ENCODE assay signal across 8 cellular contexts in the genomic region with DNA sequence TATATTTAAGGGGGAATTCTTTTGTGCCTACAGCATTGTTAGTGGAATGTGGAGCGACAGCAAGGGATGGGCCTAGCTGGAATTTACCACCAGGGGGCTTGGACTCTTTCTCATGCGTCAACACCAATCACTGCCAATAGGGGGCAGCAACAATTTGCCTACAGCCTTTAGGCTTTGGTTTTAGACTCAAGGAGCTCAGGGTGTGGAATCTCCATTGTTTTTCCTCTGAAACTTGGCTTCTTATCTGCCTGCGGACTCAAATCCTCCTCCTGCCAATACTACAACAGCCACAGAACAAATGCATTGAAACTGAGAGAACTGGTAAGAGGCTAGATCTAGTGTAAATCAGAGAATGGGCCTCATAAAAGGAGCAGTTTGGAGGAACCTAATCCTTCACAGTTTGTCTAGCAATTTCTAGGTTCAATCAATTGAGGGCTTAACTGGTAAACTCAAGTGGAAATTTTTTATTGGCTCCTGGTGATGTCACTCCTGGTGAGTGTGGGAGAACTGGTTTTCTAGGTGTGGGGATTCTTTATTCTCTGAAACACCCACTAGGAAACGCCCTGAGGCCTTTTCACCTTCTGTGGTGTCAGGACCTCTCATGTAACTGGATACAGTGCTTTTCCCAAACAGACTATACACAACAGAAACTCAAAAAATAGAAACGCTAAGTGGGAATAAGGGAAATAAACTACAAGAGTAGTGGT. TPM values are rescaled to one million over a fixed set of nuclear protein-coding genes. Genes with fewer than 3 reads are reported as not detected.
DNase-seq lines count a peak whose midpoint lies in the region; ATAC-seq and TF ChIP-seq lines count a peak whose summit lies in the region.

No MANE protein-coding gene starts in this region.

- ATAC-seq in activated B cell treated with CpG ODN at 0.5 μM for 24 hours (ENCODE audit: low read depth), result peak; percentile 19
- ATAC-seq in left colon, result peak; percentile 78

- H3K4me3 ChIP-seq in HFF-Myc (replicated peaks; ENCODE audit: low read depth, low read length) (no peak overlapping the region), choroid plexus epithelial cell (ENCODE audit: low read depth, low read length) (no peak overlapping the region)

- peak; percentile 89 for TF ChIP-seq CTCF in HFF-Myc (IDR thresholded peaks at IDR 0.05; ENCODE audit: low read depth, low read length, missing control alignments)
- no peak for TF ChIP-seq CTCF in activated B cell treated with CpG ODN at 0.5 μM for 24 hours (IDR thresholded peaks at IDR 0.05)
- peak; percentile 98 for TF ChIP-seq CTCF in choroid plexus epithelial cell (conservative IDR thresholded peaks at IDR 0.05; ENCODE audit: low read depth, low read length)

- CTCF ChIA-PET in activated B cell treated with CpG ODN at 0.5 μM for 24 hours (lab: Charles Lee), result interaction anchor here (0.6 to 6.8 kb wide), 45 partner anchors 9 to 699 kb away, joined by 3 to 142 read pairs (median 5); a partner anchor contains a TSS

- intact Hi-C loops in activated B cell treated with CpG ODN at 0.5 μM for 24 hours (cut with micrococcal nuclease) (loop anchor here (1.0 to 5.0 kb wide), 5 partner anchors 145 to 700 kb away; no protein-coding TSS in a partner anchor), left colon (cut with DNase I, micrococcal nuclease) (loop anchor here in 1 of 2 donors (5.0 kb wide), 2 partner anchors 540 to 1085 kb away; no protein-coding TSS in a partner anchor)

- H3K36me3 Mint-ChIP-seq in activated B cell treated with CpG ODN at 0.5 μM for 24 hours (ENCODE audit: low read depth), result no peaks in the 10 kb centered on the region

- H3K27me3 Mint-ChIP-seq in activated B cell treated with CpG ODN at 0.5 μM for 24 hours, result no peaks in the 10 kb centered on the region

- H3K4me1 Mint-ChIP-seq in activated B cell treated with CpG ODN at 0.5 μM for 24 hours, result peaks cover 58% of the 10 kb centered on the region

- DNase-seq in COLO668 (lab: John Stamatoyannopoulos, UW; ENCODE audit: unreplicated experiment) (peak; percentile 78), HFF-Myc (ENCODE audit: extremely low read depth, low read depth) (no peak), NCI-H345 (lab: John Stamatoyannopoulos, UW) (peak; percentile 73), activated B cell treated with CpG ODN at 0.5 μM for 24 hours (peak; percentile 47), choroid plexus epithelial cell (ENCODE audit: low read depth) (peak; percentile 91), left colon (peak; percentile 57 to 83), putamen (ENCODE audit: low spot score) (no peak)
- peak; percentile 79 for DNase-seq in stimulated activated CD4-positive, alpha-beta T cell treated with anti-CD3 and anti-CD28 coated beads, Interleukin-4, amount 100 ng/mL, for 24 hours

- peak overlapping the region; percentile 62 for H3K4me3 Mint-ChIP-seq in activated B cell treated with CpG ODN at 0.5 μM for 24 hours

- POLR2A ChIA-PET in activated B cell treated with CpG ODN at 0.5 μM for 24 hours (lab: Charles Lee), result interaction anchor here (0.5 to 14.8 kb wide), 15 partner anchors 10 to 541 kb away, joined by 3 to 931 read pairs (median 6); a partner anchor contains a TSS

- no peaks in the 10 kb centered on the region for H3K9me3 Mint-ChIP-seq in activated B cell treated with CpG ODN at 0.5 μM for 24 hours

- H3K27ac Mint-ChIP-seq in activated B cell treated with CpG ODN at 0.5 μM for 24 hours, result peak overlapping the region; percentile 92

RNA-seq across cellular contexts. Expression of a gene that starts 27.9 kb away (rescaled TPM):
- 5,922 and 6,273 TPM in 2 replicates for total RNA-seq in activated B cell treated with CpG ODN at 0.5 μM for 24 hours
- 1,000 to 10,000 TPM; 4,840 to 5,007 TPM for total RNA-seq in left colon

RNA-seq across cellular contexts. Expression of a gene that starts 40.6 kb away (rescaled TPM):
- total RNA-seq in activated B cell treated with CpG ODN at 0.5 μM for 24 hours (0.20 and 0.22 TPM in 2 replicates), left colon (1 to 10 TPM in 1 of 2 donors, under 1 TPM in 1; 0.37 to 1.5 TPM)

Comparison
In these comparisons a context has a peak if more than half of its experiments do, and no peak if none do; other contexts are left out.
1. DNase-seq: peak in COLO668 (single experiment), NCI-H345 (single experiment), activated B cell treated with CpG ODN at 0.5 μM for 24 hours (single experiment), choroid plexus epithelial cell (single experiment), left colon (2 of 2) and stimulated activated CD4-positive, alpha-beta T cell treated with anti-CD3 and anti-CD28 coated beads, Interleukin-4, amount 100 ng/mL, for 24 hours (single experiment); none in HFF-Myc (single experiment) and putamen (single experiment).